16 cellular contexts compared by ENCODE assay signal in genomic region chr12:119868992-119869391, GRCh38. TPM values are rescaled to one million over a fixed set of nuclear protein-coding genes. Genes with fewer than 3 reads are reported as not detected.
DNase-seq lines count a peak whose midpoint lies in the region; ATAC-seq, FAIRE-seq and TF ChIP-seq lines count a peak whose summit lies in the region.
"Had no signal": no experiment of that assay in that cellular context is flagged by ENCODE, and none has a peak within 500 bp of the region (broad histone marks: within the 10 kb centered on the region; RNA-seq: fewer than 3 reads in every experiment).

No MANE protein-coding gene starts in this region.

- DNase-seq in DMS53 treated with DMSO at 0.1 percent for 48 hours (lab: John Stamatoyannopoulos, UW; ENCODE audit: unreplicated experiment) (peak; percentile 27), NCI-H446 treated with DMSO at 0.1 percent for 48 hours (lab: John Stamatoyannopoulos, UW) (peak; percentile 48), epithelial cell of esophagus (ENCODE audit: low read depth) (peak; percentile 41), AG08396 (ENCODE audit: low spot score) (no peak), SIG-M5 (lab: John Stamatoyannopoulos, UW) (no peak), GM19239 (ENCODE audit: insufficient read length, low spot score) (no peak)
- DNase-seq in stimulated activated naive CD8-positive, alpha-beta T cell treated with anti-CD3 and anti-CD28 coated beads, Interleukin-15, Interleukin-2, amounts not matched to agents 100 U/mL and 50 U/mL, for 24 hours, result no peak
- DNase-seq: activated CD8-positive, alpha-beta memory T cell treated with anti-CD3 and anti-CD28 coated beads for 24 hours; CD8-positive, alpha-beta T cell; effector memory CD8-positive, alpha-beta T cell; NCI-H2029 treated with DMSO at 0.1 percent for 48 hours; Right ventricle myocardium superior; sigmoid colon had no signal

- no peak overlapping the region for H3K4me3 ChIP-seq in epithelial cell of esophagus (ENCODE audit: low read length)
- no peak overlapping the region for H3K4me3 ChIP-seq in neural cell (ENCODE audit: low read length)
- H3K4me3 ChIP-seq: neural progenitor cell, sigmoid colon had no signal

- no peaks in the 10 kb centered on the region for H3F3A ChIP-seq in neural cell (ENCODE audit: insufficient read depth, low read length, poor library complexity, severe bottlenecking)

- no peaks in the 10 kb centered on the region for H3K9me2 ChIP-seq in neural cell (ENCODE audit: insufficient read depth, low read length)

- no peaks in the 10 kb centered on the region for H3K9me3 ChIP-seq in neural cell (ENCODE audit: low read length)
- H3K9me3 ChIP-seq: sigmoid colon had no signal

- TF ChIP-seq CTCF in epithelial cell of esophagus (IDR thresholded peaks at IDR 0.05; ENCODE audit: insufficient read depth, low read depth, low read length, missing control alignments) (no peak), neural cell (IDR thresholded peaks at IDR 0.05; ENCODE audit: poor library complexity, severe bottlenecking) (no peak)

- H4K20me1 ChIP-seq in neural cell (ENCODE audit: insufficient read depth), result no peaks in the 10 kb centered on the region

- no peak for ATAC-seq in stimulated activated naive CD8-positive, alpha-beta T cell treated with anti-CD3 and anti-CD28 coated beads, Interleukin-15, Interleukin-2, amounts not matched to agents 100 U/mL and 50 U/mL, for 24 hours
- ATAC-seq: CD8-positive, alpha-beta T cell; effector memory CD8-positive, alpha-beta T cell had no signal

- no peak overlapping the region for H3K9ac ChIP-seq in neural cell (ENCODE audit: low read length)
- H3K9ac ChIP-seq: KMS-11, neural progenitor cell had no signal

- H3K27me3 ChIP-seq in neural cell (ENCODE audit: insufficient read depth, low read depth, low read length), result no peaks in the 10 kb centered on the region
- H3K27me3 ChIP-seq: neural progenitor cell had no signal

- no peak for FAIRE-seq in GM19239 (lab: Jason Lieb, UNC)

- no peaks in the 10 kb centered on the region for H3K79me2 ChIP-seq in neural cell (replicated peaks; ENCODE audit: insufficient read depth, low read length)

- H3K27ac ChIP-seq in neural cell (ENCODE audit: low read length), result no peak overlapping the region
- H3K27ac ChIP-seq: KMS-11, neural progenitor cell, sigmoid colon had no signal

- TF ChIP-seq RAD21 in neural cell (conservative IDR thresholded peaks at IDR 0.05), result no peak

- no peak overlapping the region for H2AFZ ChIP-seq in neural cell (ENCODE audit: low read depth, low read length)
- H2AFZ ChIP-seq: neural progenitor cell had no signal

- no peak for TF ChIP-seq EP300 in neural cell (conservative IDR thresholded peaks at IDR 0.05; ENCODE audit: poor library complexity, severe bottlenecking)

- H3K4me2 ChIP-seq in neural cell (ENCODE audit: low read length), result no peak overlapping the region
- H3K4me2 ChIP-seq: KMS-11, neural progenitor cell had no signal

- no peaks in the 10 kb centered on the region for H3K36me3 ChIP-seq in neural cell (ENCODE audit: insufficient read depth, low read length)
- H3K36me3 ChIP-seq: sigmoid colon had no signal

TF ChIP-seq in neural cell, 6 proteins besides CTCF, POLR2A, EP300 and RAD21:
- TF ChIP-seq POLR2AphosphoS5 (IDR thresholded peaks at IDR 0.05) (peak; percentile 16), TAF1 (IDR thresholded peaks at IDR 0.05; ENCODE audit: low read depth) (no peak)
TF ChIP-seq in neural cell: peak in this region for 1.

RNA-seq across cellular contexts. Expression of gene CIT, which starts 8.1 kb away (rescaled TPM):
- 3.3 and 12.4 TPM in 2 replicates for polyA plus RNA-seq in neural cell
- polyA minus RNA-seq in neural cell, result 14.9 and 24.7 TPM in 2 replicates

Comparison
In these comparisons a context has a peak if more than half of its experiments do, and no peak if none do; other contexts are left out.
1. DNase-seq: peak in DMS53 treated with DMSO at 0.1 percent for 48 hours (single experiment), NCI-H446 treated with DMSO at 0.1 percent for 48 hours (single experiment) and epithelial cell of esophagus (single experiment); none in AG08396 (single experiment), SIG-M5 (single experiment), stimulated activated naive CD8-positive, alpha-beta T cell treated with anti-CD3 and anti-CD28 coated beads, Interleukin-15, Interleukin-2, amounts not matched to agents 100 U/mL and 50 U/mL, for 24 hours (single experiment) and GM19239 (single experiment).